ENCODE assay signal across 1 cellular context in genomic region chr9:109793196-109793595, GRCh38.
TF ChIP-seq lines count a peak whose summit lies in the region.

No MANE protein-coding gene starts in this region.

TF ChIP-seq in HEK293, 187 proteins besides CTCF, POLR2A, EP300 and RAD21 (continued from another document):
- TF ChIP-seq ZSCAN5A (tag by site-specific recombination; IDR thresholded peaks at IDR 0.05) (no peak), SALL2 (tag by site-specific recombination; IDR thresholded peaks at IDR 0.05; ENCODE audit: borderline replicate concordance) (no peak), FEZF1 (tag by site-specific recombination; IDR thresholded peaks at IDR 0.05) (peak; percentile 74), ZNF266 (tag by site-specific recombination; IDR thresholded peaks at IDR 0.05; ENCODE audit: low read depth) (no peak), ZNF416 (tag by site-specific recombination; IDR thresholded peaks at IDR 0.05) (no peak), ZNF292 (tag by site-specific recombination; IDR thresholded peaks at IDR 0.05; ENCODE audit: borderline replicate concordance, low read depth) (no peak), ZEB2 (tag by site-specific recombination; IDR thresholded peaks at IDR 0.05) (peak; percentile 32; the same call in 1 of the 2 replicates)
